Comparison of ENCODE assay signal across 25 cellular contexts in genomic region chr13:43185206-43185605, GRCh38.
DNase-seq lines count a peak whose midpoint lies in the region; ATAC-seq and TF ChIP-seq lines count a peak whose summit lies in the region.
"Had no signal": no experiment of that assay in that cellular context is flagged by ENCODE, and none has a peak within 500 bp of the region (broad histone marks: within the 10 kb centered on the region; RNA-seq: fewer than 3 reads in every experiment).

No MANE protein-coding gene starts in this region.

- no peak overlapping the region for H2BK12ac ChIP-seq in trophoblast cell (ENCODE audit: low read length)

- no peak overlapping the region for H3K4me3 ChIP-seq in BE2C (ENCODE audit: low read depth, low read length)
- H3K4me3 ChIP-seq in GM23338, result no peak overlapping the region
- no peak overlapping the region for H3K4me3 ChIP-seq in trophoblast cell (ENCODE audit: low read depth, low read length)
- H3K4me3 ChIP-seq in body of pancreas, result no peak overlapping the region
- H3K4me3 ChIP-seq: BLaER1 had no signal

- H3K9me3 Mint-ChIP-seq in GM23338, result peaks cover 6% of the 10 kb centered on the region; the same call in 1 of the 3 replicates
- H3K9me3 Mint-ChIP-seq: CD4-positive, alpha-beta T cell; T-helper 1 cell treated with Interleukin-12 subunit alpha and Interleukin-12 subunit beta and Interleukin-4 antibody, amounts not matched to agents 30 μg/mL and 1 μg/mL, for 36 hours had no signal

- no peak overlapping the region for H3K14ac ChIP-seq in trophoblast cell (ENCODE audit: low read length)

- no peak overlapping the region for H4K8ac ChIP-seq in trophoblast cell (ENCODE audit: low read depth, low read length)

- H3K4me3 Mint-ChIP-seq in GM23338, result no peak overlapping the region
- H3K4me3 Mint-ChIP-seq: CD4-positive, alpha-beta T cell; T-helper 1 cell treated with Interleukin-12 subunit alpha and Interleukin-12 subunit beta and Interleukin-4 antibody, amounts not matched to agents 30 μg/mL and 1 μg/mL, for 36 hours had no signal

- H2BK5ac ChIP-seq in trophoblast cell (ENCODE audit: low read depth, low read length, poor library complexity), result no peak overlapping the region

- no peak overlapping the region for H3K9ac ChIP-seq in trophoblast cell (ENCODE audit: low read length)
- H3K9ac ChIP-seq: BLaER1, SK-N-SH had no signal

- ATAC-seq in GM23338, result no peak
- ATAC-seq in GM18519 (IDR thresholded peaks at IDR 0.05; ENCODE audit: low FRiP score, unreplicated experiment), result no peak
- ATAC-seq in body of pancreas, result no peak
- no peak for ATAC-seq in GM18858 (IDR thresholded peaks at IDR 0.05; ENCODE audit: unreplicated experiment)
- ATAC-seq: HCT116, Panc1 had no signal

- H3K4me2 ChIP-seq in GM23338 (no peak overlapping the region), trophoblast cell (ENCODE audit: low read length) (no peak overlapping the region)
- H3K4me2 ChIP-seq: BLaER1, SK-N-SH had no signal

- no peak overlapping the region for H3K23ac ChIP-seq in trophoblast cell (ENCODE audit: low read length)

- H2AFZ ChIP-seq in GM23338 (0 out of 2 replicates have a peak overlapping the region, but pooled peaks have one; percentile 30), trophoblast cell (ENCODE audit: insufficient read depth, low read length, poor library complexity) (no peak overlapping the region)

- H3K79me2 ChIP-seq in GM23338 (replicated peaks; ENCODE audit: insufficient read depth) (no peaks in the 10 kb centered on the region), trophoblast cell (ENCODE audit: control insufficient read depth, insufficient read depth, low read length, poor library complexity) (no peaks in the 10 kb centered on the region)

- no peaks in the 10 kb centered on the region for H3K4me1 Mint-ChIP-seq in GM23338

- H2AK5ac ChIP-seq in trophoblast cell (ENCODE audit: low read length), result no peak overlapping the region

- H4K91ac ChIP-seq in trophoblast cell (ENCODE audit: low read depth, low read length), result peak overlapping the region; percentile 28

- H3K4ac ChIP-seq in trophoblast cell (ENCODE audit: low read depth, low read length), result no peak overlapping the region

- no peaks in the 10 kb centered on the region for H3K27me3 ChIP-seq in BE2C
- no peaks in the 10 kb centered on the region for H3K27me3 ChIP-seq in GM23338 (ENCODE audit: insufficient read depth)
- H3K27me3 ChIP-seq in trophoblast cell (ENCODE audit: insufficient read depth, low read length), result no peaks in the 10 kb centered on the region
- H3K27me3 ChIP-seq in body of pancreas, result no peaks in the 10 kb centered on the region
- H3K27me3 ChIP-seq: BLaER1 had no signal

- intact Hi-C loops in body of pancreas (cut with DNase I), result no loop called here

- TF ChIP-seq CTCF in BE2C (IDR thresholded peaks at IDR 0.05; ENCODE audit: low read depth, low read length) (no peak), GM23338 (conservative IDR thresholded peaks at IDR 0.05; ENCODE audit: low read depth in 2 of 2) (no peak), body of pancreas (IDR thresholded peaks at IDR 0.05) (no peak)

- H3K27ac Mint-ChIP-seq in GM23338, result no peak overlapping the region
- H3K27ac Mint-ChIP-seq: CD4-positive, alpha-beta T cell; T-helper 1 cell treated with Interleukin-12 subunit alpha and Interleukin-12 subunit beta and Interleukin-4 antibody, amounts not matched to agents 30 μg/mL and 1 μg/mL, for 36 hours had no signal

- H3K9me3 ChIP-seq in BE2C (no peaks in the 10 kb centered on the region), trophoblast cell (ENCODE audit: insufficient read depth, low read depth, low read length) (peaks cover 4% of the 10 kb centered on the region), body of pancreas (no peaks in the 10 kb centered on the region)
- H3K9me3 ChIP-seq: SK-N-SH had no signal

- H3K36me3 ChIP-seq in BE2C (no peaks in the 10 kb centered on the region), GM23338 (ENCODE audit: insufficient read depth) (no peaks in the 10 kb centered on the region; the same call in 1 of the 2 replicates), trophoblast cell (ENCODE audit: control insufficient read depth in 1 of 2, insufficient read depth in 2 of 2, low read length in 2 of 2) (no peaks in the 10 kb centered on the region), body of pancreas (replicated peaks in 1 of 2; ENCODE audit: insufficient read depth in 1 of 2, low read depth in 2 of 2) (no peaks in the 10 kb centered on the region)
- H3K36me3 ChIP-seq: BLaER1 had no signal

- no peak overlapping the region for H4K12ac ChIP-seq in trophoblast cell (ENCODE audit: low read depth, low read length)

- peaks cover 12% of the 10 kb centered on the region for H3K4me1 ChIP-seq in BE2C
- H3K4me1 ChIP-seq in GM23338 (ENCODE audit: insufficient read depth), result no peaks in the 10 kb centered on the region
- no peaks in the 10 kb centered on the region for H3K4me1 ChIP-seq in trophoblast cell (ENCODE audit: control insufficient read depth in 1 of 2, insufficient read depth in 2 of 2, low read length in 2 of 2)
- no peaks in the 10 kb centered on the region for H3K4me1 ChIP-seq in body of pancreas
- H3K4me1 ChIP-seq: BLaER1 had no signal

- H4K20me1 ChIP-seq in GM23338 (replicated peaks; ENCODE audit: insufficient read depth), result no peaks in the 10 kb centered on the region
- H4K20me1 ChIP-seq: BLaER1 had no signal

- no peak for TF ChIP-seq POLR2A in body of pancreas (IDR thresholded peaks at IDR 0.05)

- DNase-seq in BE2C (peak; percentile 22), GM23338 (ENCODE audit: low spot score) (no peak), SK-N-DZ (ENCODE audit: low spot score) (peak; percentile 34), trophoblast cell (no peak), NCI-H2171 (lab: John Stamatoyannopoulos, UW) (no peak), body of pancreas (no peak)
- DNase-seq: 8988T; CD4-positive, alpha-beta T cell; IMR-90; KG1; MM.1S; NCI-H1092; NCI-H1436; NCI-H187 treated with DMSO at 0.1 percent for 48 hours; NCI-H446; NCI-H524 treated with DMSO at 0.1 percent for 48 hours; SHP77 treated with DMSO at 0.1 percent for 48 hours; SK-N-SH; SW 1271 had no signal

- no peak overlapping the region for H3K18ac ChIP-seq in trophoblast cell (ENCODE audit: low read length)

- H3K9me2 ChIP-seq in GM23338 (ENCODE audit: insufficient read depth), result peaks cover 11% of the 10 kb centered on the region; the same call in 1 of the 2 replicates
- H3K9me2 ChIP-seq: SK-N-SH had no signal

- no peak overlapping the region for H3K27ac ChIP-seq in GM23338 (ENCODE audit: low read depth)
- H3K27ac ChIP-seq in trophoblast cell (ENCODE audit: low read depth, low read length), result no peak overlapping the region
- no peak overlapping the region for H3K27ac ChIP-seq in body of pancreas
- H3K27ac ChIP-seq: BLaER1 had no signal

- no peaks in the 10 kb centered on the region for H3K79me1 ChIP-seq in trophoblast cell (ENCODE audit: low read length)

- no CpG with 5 or more reads among the region's 2 CpGs for WGBS in trophoblast cell (ENCODE audit: extremely low coverage, insufficient coverage, insufficient read length)
- WGBS in body of pancreas, 2 donors, result 82 to 84% methylated on average over 2 of the region's 2 CpGs

- no peak overlapping the region for H2BK120ac ChIP-seq in trophoblast cell (ENCODE audit: insufficient read depth, low read length, poor library complexity)

- peaks cover 7% of the 10 kb centered on the region for H3K27me3 Mint-ChIP-seq in GM23338 (ENCODE audit: insufficient read depth, low read depth, poor library complexity)
- H3K27me3 Mint-ChIP-seq: CD4-positive, alpha-beta T cell had no signal

- H3K36me3 Mint-ChIP-seq in GM23338 (ENCODE audit: low read depth), result no peaks in the 10 kb centered on the region

- no peaks in the 10 kb centered on the region for H3F3A ChIP-seq in GM23338 (replicated peaks; ENCODE audit: low read depth)

TF ChIP-seq in GM23338, 12 proteins besides CTCF, POLR2A, EP300 and RAD21 (continues in another document):
- TF ChIP-seq ZNF331 (CRISPR knock-in tag; IDR thresholded peaks at IDR 0.05; ENCODE audit: low read depth), result no peak
- TF ChIP-seq NANOG (IDR thresholded peaks at IDR 0.05; ENCODE audit: borderline replicate concordance), result no peak
- TF ChIP-seq EZH2 (IDR thresholded peaks at IDR 0.05; ENCODE audit: low read depth, unreplicated experiment), result no peak
- TF ChIP-seq CREB1 (CRISPR knock-in tag; IDR thresholded peaks at IDR 0.05; ENCODE audit: low read depth), result no peak
- no peak for TF ChIP-seq REST (IDR thresholded peaks at IDR 0.05; ENCODE audit: unreplicated experiment)
- TF ChIP-seq STAT1 (IDR thresholded peaks at IDR 0.05; ENCODE audit: unreplicated experiment), result no peak

Comparison
In these comparisons a context has a peak if more than half of its experiments do, and no peak if none do; other contexts are left out.
1. DNase-seq: peak in BE2C (single experiment) and SK-N-DZ (single experiment); none in GM23338 (single experiment), trophoblast cell (0 of 2), NCI-H2171 (single experiment) and body of pancreas (0 of 4).